ENCODE assay signal across 8 cellular contexts in genomic region chr12:6200266-6201198, GRCh38. TPM values are rescaled to one million over a fixed set of nuclear protein-coding genes. Genes with fewer than 3 reads are reported as not detected.
DNase-seq lines count a peak whose midpoint lies in the region; ATAC-seq lines count a peak whose summit lies in the region.

TSS of gene CD9 (plus strand) at chr12:6200400. CDS start at chr12:6200500, 100 bp downstream.

- H2AFZ ChIP-seq in neuronal stem cell (ENCODE audit: low read length), result peak within 1 kb of the TSS; percentile 88

- peak within 1 kb of the TSS; percentile 87 for H3K9ac ChIP-seq in ES-I3 (ENCODE audit: low read depth, low read length)
- H3K9ac ChIP-seq in neuronal stem cell (ENCODE audit: low read depth, low read length, poor library complexity), result peak within 1 kb of the TSS; percentile 61

- H3K27me3 ChIP-seq in neuronal stem cell (ENCODE audit: control insufficient read depth in 3 of 3, insufficient read depth in 3 of 3, low read depth in 1 of 3, low read length in 3 of 3), result peaks cover 10 to 57% (median 53%) of the 10 kb centered on the region in 3 experiments

- H3K23ac ChIP-seq in neuronal stem cell (ENCODE audit: low read depth, low read length, poor library complexity), result peak within 1 kb of the TSS; percentile 80

- H2BK120ac ChIP-seq in neuronal stem cell (ENCODE audit: low read depth, low read length), result no peak within 1 kb of the TSS

- no peak within 1 kb of the TSS for H4K8ac ChIP-seq in neuronal stem cell (ENCODE audit: low read depth, low read length)

- no peaks in the 10 kb centered on the region for H3K9me3 ChIP-seq in ES-I3 (ENCODE audit: control insufficient read depth, insufficient read depth, low read length)
- H3K9me3 ChIP-seq in neuronal stem cell (replicated peaks in 1 of 2; ENCODE audit: control insufficient read depth in 2 of 2, insufficient read depth in 1 of 2, low read depth in 1 of 2, low read length in 2 of 2), result no peaks in the 10 kb centered on the region

- H3K4me1 ChIP-seq in ES-I3 (ENCODE audit: insufficient read depth, low read length) (peaks cover 60% of the 10 kb centered on the region), neuronal stem cell (ENCODE audit: control insufficient read depth in 2 of 2, insufficient read depth in 1 of 2, low read depth in 1 of 2, low read length in 2 of 2) (peaks cover 13 to 41% of the 10 kb centered on the region in 2 donors), urinary bladder (ENCODE audit: insufficient read depth) (no peaks in the 10 kb centered on the region)

- H3K36me3 ChIP-seq in ES-I3 (ENCODE audit: insufficient read depth, low read length) (no peaks in the 10 kb centered on the region), neuronal stem cell (replicated peaks in 1 of 2; ENCODE audit: control insufficient read depth in 2 of 2, insufficient read depth in 2 of 2, low read length in 2 of 2) (no peaks in the 10 kb centered on the region), urinary bladder (ENCODE audit: insufficient read depth) (no peaks in the 10 kb centered on the region)

- H2BK15ac ChIP-seq in neuronal stem cell (ENCODE audit: low read length), result peak within 1 kb of the TSS; percentile 42

- peak within 1 kb of the TSS; percentile 96 for H3K4me2 ChIP-seq in neuronal stem cell (ENCODE audit: insufficient read depth, low read length, poor library complexity, severe bottlenecking)

- H3K4ac ChIP-seq in neuronal stem cell (ENCODE audit: low read length), result no peak within 1 kb of the TSS

- peak within 1 kb of the TSS; percentile 65 for H2AK5ac ChIP-seq in neuronal stem cell (ENCODE audit: low read depth, low read length)

- H3K18ac ChIP-seq in neuronal stem cell (ENCODE audit: low read length), result peak within 1 kb of the TSS; percentile 94

- no CpG with 5 or more reads among the region's 79 CpGs for WGBS in neuronal stem cell (ENCODE audit: extremely low coverage in 2 of 2, insufficient read length in 2 of 2, insufficient replicate concordance in 1 of 2), 2 donors
- WGBS in urinary bladder, result under 1% methylated on average over 79 of the region's 79 CpGs

- H3K14ac ChIP-seq in neuronal stem cell (ENCODE audit: low read length), result no peak within 1 kb of the TSS

- no peak within 1 kb of the TSS for H2BK12ac ChIP-seq in neuronal stem cell (ENCODE audit: low read length)

- ATAC-seq in GM19452 (IDR thresholded peaks at IDR 0.05; ENCODE audit: unreplicated experiment), result no peak

- H4K91ac ChIP-seq in neuronal stem cell (ENCODE audit: low read depth, low read length, poor library complexity), result no peak within 1 kb of the TSS

- H3K4me3 ChIP-seq in neuronal stem cell (ENCODE audit: low read length in 2 of 2) (peak within 1 kb of the TSS; percentile 43 to 81), urinary bladder (ENCODE audit: low read depth, low read length) (peak within 1 kb of the TSS; percentile 93)

- no peaks in the 10 kb centered on the region for H3K79me1 ChIP-seq in neuronal stem cell (ENCODE audit: low read depth, low read length)

- no peak within 1 kb of the TSS for H2BK5ac ChIP-seq in neuronal stem cell (ENCODE audit: low read length)

- no peak within 1 kb of the TSS for H3K27ac ChIP-seq in neuronal stem cell (replicated peaks; ENCODE audit: low read length)
- peak within 1 kb of the TSS; percentile 93 for H3K27ac ChIP-seq in urinary bladder (ENCODE audit: low read depth)

- peak; percentile 32 for DNase-seq in NCI-H226
- DNase-seq in activated naive CD4-positive, alpha-beta T cell treated with Interleukin-2 at 50 U/mL for 16 hours, result peak; percentile 23
- DNase-seq in germinal center (ENCODE audit: low spot score), result peak; percentile 78
- DNase-seq in neuronal stem cell (ENCODE audit: low spot score), result no peak
- no peak for DNase-seq in COR-L47 (lab: John Stamatoyannopoulos, UW)

RNA-seq across cellular contexts. Expression of gene CD9, which starts in this region (rescaled TPM):
- 6.3 TPM for polyA plus RNA-seq in neuronal stem cell (2013, experiment 1 of 2)
- polyA plus RNA-seq in neuronal stem cell (2013, experiment 2 of 2), result 6.4 TPM
- 215 TPM for total RNA-seq in urinary bladder
- 554 TPM for polyA plus RNA-seq in urinary bladder

Comparison
In these comparisons a context has a peak if more than half of its experiments do, and no peak if none do; other contexts are left out.
1. DNase-seq: peak in NCI-H226 (single experiment), activated naive CD4-positive, alpha-beta T cell treated with Interleukin-2 at 50 U/mL for 16 hours (single experiment) and germinal center (single experiment); none in neuronal stem cell (single experiment) and COR-L47 (single experiment).